Comparison of ENCODE assay signal across 7 cellular contexts in genomic region chr17:17151541-17151940, GRCh38. TPM values are rescaled to one million over a fixed set of nuclear protein-coding genes. Genes with fewer than 3 reads are reported as not detected.
DNase-seq lines count a peak whose midpoint lies in the region; ATAC-seq and TF ChIP-seq lines count a peak whose summit lies in the region.

No MANE protein-coding gene starts in this region.

- WGBS in endodermal cell (ENCODE audit: insufficient coverage in 1 of 2, insufficient read length in 1 of 2), 2 experiments: 92% methylated on average over 3 of the region's 3 CpGs; no CpG with 5 or more reads in 1 of the 2 experiments

- H3K36me3 Mint-ChIP-seq in activated CD4-positive, alpha-beta memory T cell treated with anti-CD3 and anti-CD28 coated beads for 36 hours: peaks cover 38% of the 10 kb centered on the region
- H3K36me3 Mint-ChIP-seq in endodermal cell (ENCODE audit: low read depth): peaks cover 74% of the 10 kb centered on the region

- H3K36me3 ChIP-seq in stomach smooth muscle (ENCODE audit: control insufficient read depth in 2 of 2, insufficient read depth in 2 of 2, low read length in 2 of 2) (peaks cover 25 to 61% of the 10 kb centered on the region in 2 donors), endodermal cell (ENCODE audit: control insufficient read depth, insufficient read depth, low read length) (peaks cover 51% of the 10 kb centered on the region)

- POLR2A ChIA-PET in activated CD4-positive, alpha-beta memory T cell treated with anti-CD3 and anti-CD28 coated beads for 36 hours (lab: Charles Lee): interaction anchor here (1.2 kb wide), 1 partner anchor 32 kb away, joined by 4 read pairs; no protein-coding TSS in a partner anchor

- H3K9me3 Mint-ChIP-seq in activated CD4-positive, alpha-beta memory T cell treated with anti-CD3 and anti-CD28 coated beads for 36 hours: no peaks in the 10 kb centered on the region
- H3K9me3 Mint-ChIP-seq in endodermal cell: no peaks in the 10 kb centered on the region

- H3K4me1 Mint-ChIP-seq in activated CD4-positive, alpha-beta memory T cell treated with anti-CD3 and anti-CD28 coated beads for 36 hours (ENCODE audit: low read depth): peaks cover 62% of the 10 kb centered on the region
- H3K4me1 Mint-ChIP-seq in endodermal cell: no peaks in the 10 kb centered on the region

- TF ChIP-seq CTCF in fibroblast of pulmonary artery (IDR thresholded peaks at IDR 0.05; ENCODE audit: low read length, missing control alignments): no peak
- TF ChIP-seq CTCF in endodermal cell (conservative IDR thresholded peaks at IDR 0.05): no peak

- H3K4me3 ChIP-seq in fibroblast of pulmonary artery (replicated peaks; ENCODE audit: low read depth, low read length) (no peak overlapping the region), stomach smooth muscle (ENCODE audit: low read length in 2 of 2) (peak overlapping the region in 1 of 2 donors; percentile 15), endodermal cell (ENCODE audit: low read length) (no peak overlapping the region)

- H3K9me3 ChIP-seq in stomach smooth muscle (ENCODE audit: control insufficient read depth in 2 of 2, low read length in 2 of 2): no peaks in the 10 kb centered on the region
- no peaks in the 10 kb centered on the region for H3K9me3 ChIP-seq in endodermal cell (ENCODE audit: control insufficient read depth, low read length)

- H3K27me3 ChIP-seq in stomach smooth muscle (ENCODE audit: control insufficient read depth in 1 of 2, insufficient read depth in 2 of 2, low read length in 2 of 2): no peaks in the 10 kb centered on the region
- H3K27me3 ChIP-seq in endodermal cell (ENCODE audit: control insufficient read depth, insufficient read depth, low read length, poor library complexity, severe bottlenecking): no peaks in the 10 kb centered on the region

- CTCF ChIA-PET in activated CD4-positive, alpha-beta memory T cell treated with anti-CD3 and anti-CD28 coated beads for 36 hours (lab: Charles Lee): interaction anchor here (2.4 kb wide), 1 partner anchor 9 kb away, joined by 8 read pairs; no protein-coding TSS in a partner anchor

- peak overlapping the region; percentile 67 for H3K27ac Mint-ChIP-seq in activated CD4-positive, alpha-beta memory T cell treated with anti-CD3 and anti-CD28 coated beads for 36 hours
- no peak overlapping the region for H3K27ac Mint-ChIP-seq in endodermal cell

- H3K4me1 ChIP-seq in stomach smooth muscle (ENCODE audit: control insufficient read depth, insufficient read depth, low read length) (peaks cover 13% of the 10 kb centered on the region), endodermal cell (ENCODE audit: control insufficient read depth, insufficient read depth, low read length) (no peaks in the 10 kb centered on the region)

- no peak overlapping the region for H3K4me3 Mint-ChIP-seq in activated CD4-positive, alpha-beta memory T cell treated with anti-CD3 and anti-CD28 coated beads for 36 hours
- H3K4me3 Mint-ChIP-seq in endodermal cell: no peak overlapping the region

- intact Hi-C loops in activated CD4-positive, alpha-beta memory T cell treated with anti-CD3 and anti-CD28 coated beads for 36 hours (cut with micrococcal nuclease): loop anchor here (1.0 to 2.0 kb wide), 4 partner anchors 28 to 153 kb away; no protein-coding TSS in a partner anchor

- no peaks in the 10 kb centered on the region for H3K27me3 Mint-ChIP-seq in activated CD4-positive, alpha-beta memory T cell treated with anti-CD3 and anti-CD28 coated beads for 36 hours
- H3K27me3 Mint-ChIP-seq in endodermal cell (ENCODE audit: insufficient read depth): no peaks in the 10 kb centered on the region

- ATAC-seq in GM21526 (IDR thresholded peaks at IDR 0.05; ENCODE audit: low FRiP score, unreplicated experiment) (no peak), GM18517 (IDR thresholded peaks at IDR 0.05; ENCODE audit: unreplicated experiment) (no peak)

- H3K9ac ChIP-seq in stomach smooth muscle (ENCODE audit: low read length in 2 of 2): no peak overlapping the region
- H3K9ac ChIP-seq in endodermal cell (ENCODE audit: extremely low read depth, low read length, poor library complexity, severe bottlenecking): no peak overlapping the region

- H3K27ac ChIP-seq in stomach smooth muscle (ENCODE audit: low read length) (peak overlapping the region; percentile 80), endodermal cell (ENCODE audit: low read depth, low read length) (no peak overlapping the region)

- peak; percentile 18 for DNase-seq in HCEC 1CT
- no peak for DNase-seq in activated CD4-positive, alpha-beta memory T cell treated with anti-CD3 and anti-CD28 coated beads for 36 hours
- DNase-seq in fibroblast of pulmonary artery (ENCODE audit: low read depth): peak; percentile 45
- DNase-seq in endodermal cell: no peak

RNA-seq across cellular contexts. Expression of gene PLD6, which starts 54.6 kb away (rescaled TPM):
- total RNA-seq in activated CD4-positive, alpha-beta memory T cell treated with anti-CD3 and anti-CD28 coated beads for 36 hours: 1 to 10 TPM; 9.3 to 9.4 TPM
- 1 to 10 TPM in 1 of 2 donors, under 1 TPM in 1; 0.42 to 1.5 TPM for total RNA-seq in endodermal cell
- polyA plus RNA-seq in endodermal cell (2013, experiment 1 of 2): 1.6 TPM
- 1.5 TPM for polyA plus RNA-seq in endodermal cell (2013, experiment 2 of 2)

Comparison
In these comparisons a context has a peak if more than half of its experiments do, and no peak if none do; other contexts are left out.
1. DNase-seq: peak in HCEC 1CT (single experiment) and fibroblast of pulmonary artery (single experiment); none in activated CD4-positive, alpha-beta memory T cell treated with anti-CD3 and anti-CD28 coated beads for 36 hours (single experiment) and endodermal cell (single experiment).
2. RNA of gene PLD6, which starts 54.6 kb away (total RNA-seq): 9.3 to 9.4 TPM in activated CD4-positive, alpha-beta memory T cell treated with anti-CD3 and anti-CD28 coated beads for 36 hours; 0.42 to 1.5 TPM in endodermal cell; every median in the first group is over 4 times any median in the second.